ENCODE assay signal across 12 cellular contexts in genomic region chr21:41169701-41170100, GRCh38. TPM values are rescaled to one million over a fixed set of nuclear protein-coding genes. Genes with fewer than 3 reads are reported as not detected.
A peak's percentile ranks its signal among the peaks of the same experiment; 100 is the strongest.
DNase-seq lines count a peak whose midpoint lies in the region; ATAC-seq and TF ChIP-seq lines count a peak whose summit lies in the region.
"Had no signal": no experiment of that assay in that cellular context is flagged by ENCODE, and none has a peak within 500 bp of the region (broad histone marks: within the 10 kb centered on the region; RNA-seq: fewer than 3 reads in every experiment).

No MANE protein-coding gene starts in this region.

- POLR2A ChIA-PET in WTC11 (lab: Charles Lee): no interaction called here

- no peaks in the 10 kb centered on the region for H3K4me1 ChIP-seq in psoas muscle

- ATAC-seq in WTC11: no peak
- ATAC-seq in psoas muscle: no peak
- ATAC-seq: activated CD8-positive, alpha-beta memory T cell treated with anti-CD3 and anti-CD28 coated beads, Interleukin-2, amount 10 ng/mL, durations not matched to agents 7 days and 5 days had no signal

- intact Hi-C loops in psoas muscle (cut with DNase I) (no loop called here), dorsolateral prefrontal cortex (cut with DNase I) (no loop called here)
- intact Hi-C loops in activated T-helper 2 cell treated with anti-CD3 and anti-CD28 coated beads, Interferon-gamma antibody, Interleukin-2, Interleukin-4, amounts not matched to agents 10 μg/mL and 5 μg/mL and 100 μg/mL, durations not matched to agents 14 hours and 24 hours and 36 hours (cut with micrococcal nuclease): no loop called here

- peaks cover 43% of the 10 kb centered on the region for H3K27me3 Mint-ChIP-seq in WTC11 (ENCODE audit: low read depth)
- peaks cover 17% of the 10 kb centered on the region for H3K27me3 Mint-ChIP-seq in glutamatergic neuron (ENCODE audit: unreplicated experiment)
- H3K27me3 Mint-ChIP-seq in activated T-helper 2 cell treated with anti-CD3 and anti-CD28 coated beads, Interferon-gamma antibody, Interleukin-2, Interleukin-4, amounts not matched to agents 10 μg/mL and 5 μg/mL and 100 μg/mL, durations not matched to agents 14 hours and 24 hours and 36 hours (ENCODE audit: low read depth): peaks cover 50% of the 10 kb centered on the region

- TF ChIP-seq CTCF in WTC11 (IDR thresholded peaks at IDR 0.05): no peak
- TF ChIP-seq CTCF in glutamatergic neuron (IDR thresholded peaks at IDR 0.05; ENCODE audit: partially characterized antibody, unreplicated experiment): no peak
- no peak for TF ChIP-seq CTCF in psoas muscle (IDR thresholded peaks at IDR 0.05)
- TF ChIP-seq CTCF in dorsolateral prefrontal cortex (IDR thresholded peaks at IDR 0.05 in 54 of 56, conservative IDR thresholded peaks at IDR 0.05 in 2 of 56; ENCODE audit: low read depth in 1 of 56, partially characterized antibody in 56 of 56): no peak

- DNase-seq in Daoy (ENCODE audit: low read depth) (peak; percentile 40), WTC11 (ENCODE audit: low spot score) (no peak), glutamatergic neuron (no peak), psoas muscle (no peak), NCI-H446 (lab: John Stamatoyannopoulos, UW) (no peak), dorsolateral prefrontal cortex (no peak)
- DNase-seq in activated T-helper 2 cell treated with anti-CD3 and anti-CD28 coated beads, Interferon-gamma antibody, Interleukin-2, Interleukin-4, amounts not matched to agents 10 μg/mL and 5 μg/mL and 100 μg/mL, durations not matched to agents 14 hours and 24 hours and 36 hours (ENCODE audit: low spot score): no peak
- no peak for DNase-seq in activated effector memory CD4-positive, alpha-beta T cell treated with Interleukin-2 at 50 U/mL for 16 hours
- DNase-seq: activated CD8-positive, alpha-beta memory T cell treated with anti-CD3 and anti-CD28 coated beads, Interleukin-2, amount 10 ng/mL, durations not matched to agents 7 days and 5 days; central memory CD4-positive, alpha-beta T cell had no signal

- CTCF ChIA-PET in WTC11 (lab: Charles Lee): interaction anchor here (0.7 to 6.4 kb wide), 14 partner anchors 10 to 199 kb away, joined by 3 to 48 read pairs (median 4); no protein-coding TSS in a partner anchor

- H3K36me3 ChIP-seq in psoas muscle (ENCODE audit: insufficient read depth in 1 of 2, low read depth in 1 of 2): no peaks in the 10 kb centered on the region
- H3K36me3 ChIP-seq: pancreas had no signal

- no peaks in the 10 kb centered on the region for H3K36me3 Mint-ChIP-seq in WTC11
- no peaks in the 10 kb centered on the region for H3K36me3 Mint-ChIP-seq in glutamatergic neuron (ENCODE audit: unreplicated experiment)
- no peaks in the 10 kb centered on the region for H3K36me3 Mint-ChIP-seq in activated T-helper 2 cell treated with anti-CD3 and anti-CD28 coated beads, Interferon-gamma antibody, Interleukin-2, Interleukin-4, amounts not matched to agents 10 μg/mL and 5 μg/mL and 100 μg/mL, durations not matched to agents 14 hours and 24 hours and 36 hours (ENCODE audit: low read depth)
- H3K36me3 Mint-ChIP-seq: activated CD8-positive, alpha-beta memory T cell treated with anti-CD3 and anti-CD28 coated beads, Interleukin-2, amount 10 ng/mL, durations not matched to agents 7 days and 5 days had no signal

- WGBS in psoas muscle, 3 donors: 58 to 67% (median 67%) methylated on average over 6 of the region's 6 CpGs

- H3K27me3 ChIP-seq in psoas muscle (ENCODE audit: insufficient read depth in 3 of 3, low read length in 2 of 3) (peaks cover 0 to 9% (median 0%) of the 10 kb centered on the region in 3 donors), dorsolateral prefrontal cortex (peaks cover 0 to 27% (median 0%) of the 10 kb centered on the region in 45 donors)
- H3K27me3 ChIP-seq: pancreas had no signal

- H3K27ac ChIP-seq in psoas muscle (no peak overlapping the region), dorsolateral prefrontal cortex (no peak overlapping the region)

- no peaks in the 10 kb centered on the region for H3K9me3 ChIP-seq in psoas muscle
- H3K9me3 ChIP-seq: pancreas had no signal

- H3K4me3 ChIP-seq in psoas muscle (peak overlapping the region; percentile 72), dorsolateral prefrontal cortex (peak overlapping the region in 29 of 59 donors; percentile 36 to 82 (median 75))
- H3K4me3 ChIP-seq: GM12878 had no signal

- H3K4me3 Mint-ChIP-seq in WTC11: peak overlapping the region; percentile 77
- H3K4me3 Mint-ChIP-seq in glutamatergic neuron (ENCODE audit: unreplicated experiment): peak overlapping the region; percentile 55
- H3K4me3 Mint-ChIP-seq in activated T-helper 2 cell treated with anti-CD3 and anti-CD28 coated beads, Interferon-gamma antibody, Interleukin-2, Interleukin-4, amounts not matched to agents 10 μg/mL and 5 μg/mL and 100 μg/mL, durations not matched to agents 14 hours and 24 hours and 36 hours (ENCODE audit: low read depth): no peak overlapping the region

- H3K27ac Mint-ChIP-seq in WTC11: no peak overlapping the region
- no peak overlapping the region for H3K27ac Mint-ChIP-seq in glutamatergic neuron (ENCODE audit: unreplicated experiment)
- H3K27ac Mint-ChIP-seq in activated T-helper 2 cell treated with anti-CD3 and anti-CD28 coated beads, Interferon-gamma antibody, Interleukin-2, Interleukin-4, amounts not matched to agents 10 μg/mL and 5 μg/mL and 100 μg/mL, durations not matched to agents 14 hours and 24 hours and 36 hours: no peak overlapping the region
- H3K27ac Mint-ChIP-seq: activated CD8-positive, alpha-beta memory T cell treated with anti-CD3 and anti-CD28 coated beads, Interleukin-2, amount 10 ng/mL, durations not matched to agents 7 days and 5 days had no signal

- H3K9me3 Mint-ChIP-seq in WTC11 (no peaks in the 10 kb centered on the region), glutamatergic neuron (ENCODE audit: unreplicated experiment) (peaks cover 5% of the 10 kb centered on the region)
- no peaks in the 10 kb centered on the region for H3K9me3 Mint-ChIP-seq in activated T-helper 2 cell treated with anti-CD3 and anti-CD28 coated beads, Interferon-gamma antibody, Interleukin-2, Interleukin-4, amounts not matched to agents 10 μg/mL and 5 μg/mL and 100 μg/mL, durations not matched to agents 14 hours and 24 hours and 36 hours

- H3K4me1 Mint-ChIP-seq in WTC11 (peaks cover 21% of the 10 kb centered on the region), glutamatergic neuron (ENCODE audit: low read depth, unreplicated experiment) (peaks cover 2% of the 10 kb centered on the region)
- H3K4me1 Mint-ChIP-seq in activated T-helper 2 cell treated with anti-CD3 and anti-CD28 coated beads, Interferon-gamma antibody, Interleukin-2, Interleukin-4, amounts not matched to agents 10 μg/mL and 5 μg/mL and 100 μg/mL, durations not matched to agents 14 hours and 24 hours and 36 hours (ENCODE audit: low read depth): peaks cover 4% of the 10 kb centered on the region

TF ChIP-seq in WTC11, 78 proteins besides CTCF, POLR2A, EP300 and RAD21 (continues in another document):
- TF ChIP-seq MYBL2 (CRISPR knock-in tag; IDR thresholded peaks at IDR 0.05) (no peak), PRDM15 (CRISPR knock-in tag; IDR thresholded peaks at IDR 0.05) (no peak), IRF1 (CRISPR knock-in tag; IDR thresholded peaks at IDR 0.05) (no peak), RORB (CRISPR knock-in tag; IDR thresholded peaks at IDR 0.05) (no peak), SOX15 (CRISPR knock-in tag; IDR thresholded peaks at IDR 0.05) (no peak)

RNA-seq across cellular contexts. Expression of gene BACE2, which starts 1.7 kb away (rescaled TPM):
- total RNA-seq in Daoy (2014; rRNA removed; shearing (Covaris generic)): 70.5 and 74.0 TPM in 2 replicates
- total RNA-seq in WTC11 (2021): 9.8 to 11.8 TPM (median 11.1 TPM) in 3 replicates
- total RNA-seq in glutamatergic neuron (ENCODE audit: unreplicated experiment): not detected
- total RNA-seq in psoas muscle: 10 to 100 TPM in 2 of 4 donors, 1 to 10 TPM in 2; 5.3 to 13.9 (median 9.1) TPM
- polyA plus RNA-seq in psoas muscle: 10 to 100 TPM in 1 of 3 donors, 1 to 10 TPM in 2; 5.8 to 16.0 (median 6.2) TPM
- 2.2 and 2.6 TPM in 2 replicates for total RNA-seq in activated T-helper 2 cell treated with anti-CD3 and anti-CD28 coated beads, Interferon-gamma antibody, Interleukin-2, Interleukin-4, amounts not matched to agents 10 μg/mL and 5 μg/mL and 100 μg/mL, durations not matched to agents 14 hours and 24 hours and 36 hours
- 10 to 100 TPM in 87 of 120 experiments, 1 to 10 TPM in 33; 4.1 to 30.8 (median 12.2) TPM for total RNA-seq in dorsolateral prefrontal cortex
